ENCODE assay signal across 9 cellular contexts in genomic region chr1:41783189-41783639, GRCh38.
DNase-seq lines count a peak whose midpoint lies in the region; ATAC-seq and TF ChIP-seq lines count a peak whose summit lies in the region.
"Had no signal": no experiment of that assay in that cellular context is flagged by ENCODE, and none has a peak within 500 bp of the region (broad histone marks: within the 10 kb centered on the region; RNA-seq: fewer than 3 reads in every experiment).

No MANE protein-coding gene starts in this region.

- H3K27ac Mint-ChIP-seq in activated naive CD4-positive, alpha-beta T cell treated with anti-CD3 and anti-CD28 coated beads for 36 hours, result peak overlapping the region; percentile 28
- H3K27ac Mint-ChIP-seq in endothelial cell (ENCODE audit: unreplicated experiment), result no peak overlapping the region

- H3K9me3 ChIP-seq in left lung (no peaks in the 10 kb centered on the region), upper lobe of left lung (no peaks in the 10 kb centered on the region)

- no peaks in the 10 kb centered on the region for H3K36me3 ChIP-seq in left lung
- no peaks in the 10 kb centered on the region for H3K36me3 ChIP-seq in upper lobe of left lung

- no peak overlapping the region for H3K4me3 Mint-ChIP-seq in activated naive CD4-positive, alpha-beta T cell treated with anti-CD3 and anti-CD28 coated beads for 36 hours
- H3K4me3 Mint-ChIP-seq in endothelial cell (ENCODE audit: unreplicated experiment), result no peak overlapping the region
- H3K4me3 Mint-ChIP-seq: central memory CD8-positive, alpha-beta T cell had no signal

- TF ChIP-seq POLR2A in upper lobe of left lung (IDR thresholded peaks at IDR 0.05), result no peak

- intact Hi-C loops in activated naive CD4-positive, alpha-beta T cell treated with anti-CD3 and anti-CD28 coated beads for 36 hours (cut with micrococcal nuclease), result loop anchor here (1.0 kb wide), 1 partner anchor 8 kb away; no protein-coding TSS in a partner anchor
- intact Hi-C loops in left lung (cut with DNase I), result no loop called here

- H3K4me3 ChIP-seq in left lung (no peak overlapping the region), upper lobe of left lung (no peak overlapping the region)

- TF ChIP-seq EP300 in upper lobe of left lung (IDR thresholded peaks at IDR 0.05), result no peak

- peak; percentile 59 for ATAC-seq in left lung
- ATAC-seq in upper lobe of left lung (ENCODE audit: low FRiP score in 2 of 2), result no peak

- TF ChIP-seq CTCF in left lung (IDR thresholded peaks at IDR 0.05) (no peak), endothelial cell (IDR thresholded peaks at IDR 0.05; ENCODE audit: unreplicated experiment) (no peak), upper lobe of left lung (IDR thresholded peaks at IDR 0.05) (no peak)

- 57 to 79% methylated on average over 11 of the region's 11 CpGs for WGBS in upper lobe of left lung, 2 donors

- H3K36me3 Mint-ChIP-seq in activated naive CD4-positive, alpha-beta T cell treated with anti-CD3 and anti-CD28 coated beads for 36 hours (ENCODE audit: low read depth), result no peaks in the 10 kb centered on the region
- peaks cover 4% of the 10 kb centered on the region for H3K36me3 Mint-ChIP-seq in endothelial cell (ENCODE audit: low read depth, unreplicated experiment)

- DNase-seq in activated naive CD4-positive, alpha-beta T cell treated with anti-CD3 and anti-CD28 coated beads for 36 hours, result peak; percentile 66
- no peak for DNase-seq in activated naive CD4-positive, alpha-beta T cell (lab: John Stamatoyannopoulos, UW)
- peak; percentile 48 for DNase-seq in activated naive CD4-positive, alpha-beta T cell treated with anti-CD3 and anti-CD28 coated beads, Interleukin-2, amount 50 U/mL, for 16 hours
- DNase-seq in left lung (no peak), SHP77 (lab: John Stamatoyannopoulos, UW) (no peak), endothelial cell (ENCODE audit: low spot score) (no peak), upper lobe of left lung (no peak)
- DNase-seq in activated CD8-positive, alpha-beta memory T cell treated with anti-CD3 and anti-CD28 coated beads for 24 hours, result no peak

- peaks cover 27% of the 10 kb centered on the region for H3K4me1 Mint-ChIP-seq in activated naive CD4-positive, alpha-beta T cell treated with anti-CD3 and anti-CD28 coated beads for 36 hours (ENCODE audit: low read depth)
- no peaks in the 10 kb centered on the region for H3K4me1 Mint-ChIP-seq in endothelial cell (ENCODE audit: unreplicated experiment)

- H3K4me1 ChIP-seq in left lung (no peaks in the 10 kb centered on the region), upper lobe of left lung (no peaks in the 10 kb centered on the region)

- CTCF ChIA-PET in activated naive CD4-positive, alpha-beta T cell treated with anti-CD3 and anti-CD28 coated beads for 36 hours (lab: Charles Lee), result no interaction called here

- no peaks in the 10 kb centered on the region for H3K27me3 ChIP-seq in left lung
- H3K27me3 ChIP-seq in upper lobe of left lung, result no peaks in the 10 kb centered on the region

- peaks cover 2% of the 10 kb centered on the region for H3K9me3 Mint-ChIP-seq in activated naive CD4-positive, alpha-beta T cell treated with anti-CD3 and anti-CD28 coated beads for 36 hours
- no peaks in the 10 kb centered on the region for H3K9me3 Mint-ChIP-seq in endothelial cell (ENCODE audit: unreplicated experiment)
- H3K9me3 Mint-ChIP-seq: central memory CD8-positive, alpha-beta T cell had no signal

- H3K27ac ChIP-seq in left lung (no peak overlapping the region), upper lobe of left lung (no peak overlapping the region)

- H3K27me3 Mint-ChIP-seq in activated naive CD4-positive, alpha-beta T cell treated with anti-CD3 and anti-CD28 coated beads for 36 hours (ENCODE audit: low read depth), result no peaks in the 10 kb centered on the region
- H3K27me3 Mint-ChIP-seq in endothelial cell (ENCODE audit: unreplicated experiment), result peaks cover 1% of the 10 kb centered on the region
- H3K27me3 Mint-ChIP-seq: central memory CD8-positive, alpha-beta T cell had no signal

Comparison
In these comparisons a context has a peak if more than half of its experiments do, and no peak if none do; other contexts are left out.
1. DNase-seq: peak in activated naive CD4-positive, alpha-beta T cell treated with anti-CD3 and anti-CD28 coated beads for 36 hours (single experiment) and activated naive CD4-positive, alpha-beta T cell treated with anti-CD3 and anti-CD28 coated beads, Interleukin-2, amount 50 U/mL, for 16 hours (single experiment); none in activated naive CD4-positive, alpha-beta T cell (0 of 4), left lung (0 of 2), SHP77 (0 of 2), endothelial cell (single experiment), activated CD8-positive, alpha-beta memory T cell treated with anti-CD3 and anti-CD28 coated beads for 24 hours (single experiment) and upper lobe of left lung (0 of 2).